In the genomic region with DNA sequence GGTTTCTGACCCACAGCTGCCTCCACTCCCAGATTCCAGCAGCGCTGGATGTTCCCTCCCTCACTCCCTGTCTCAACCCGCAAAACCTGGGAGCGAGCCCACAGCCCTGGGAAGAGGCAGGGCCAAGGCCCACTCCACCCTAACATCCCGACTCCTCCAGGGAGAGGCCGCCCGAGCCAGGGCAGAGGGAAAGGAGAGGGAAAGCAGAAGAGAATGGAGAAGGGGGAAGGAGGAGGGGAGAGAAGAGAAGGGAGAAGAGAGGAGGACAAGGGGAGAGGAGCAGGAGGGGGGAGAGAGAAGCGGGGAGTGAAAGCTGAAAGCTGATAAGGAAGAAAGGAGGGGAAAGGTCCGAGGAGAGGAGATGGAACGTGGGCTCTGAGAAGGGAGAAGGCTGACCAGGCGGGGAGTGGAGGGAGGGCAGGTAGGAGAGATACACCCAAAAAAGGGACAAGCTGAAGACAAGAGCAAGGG, we compare ENCODE assay signal across 8 cellular contexts.
DNase-seq lines count a peak whose midpoint lies in the region; ATAC-seq, FAIRE-seq and TF ChIP-seq lines count a peak whose summit lies in the region.

No MANE protein-coding gene starts in this region.

- H3K27me3 ChIP-seq in AG04450 (ENCODE audit: control insufficient read depth, insufficient read depth, low read length): no peaks in the 10 kb centered on the region
- no peaks in the 10 kb centered on the region for H3K27me3 ChIP-seq in Loucy (ENCODE audit: insufficient read depth, low read length, poor library complexity, severe bottlenecking)
- peaks cover 3 to 33% (median 27%) of the 10 kb centered on the region in 4 experiments for H3K27me3 ChIP-seq in H1 (replicated peaks in 1 of 4; ENCODE audit: control insufficient read depth in 3 of 4, extremely low read depth in 1 of 4, insufficient read depth in 3 of 4, low read length in 3 of 4)
- H3K27me3 ChIP-seq in muscle layer of duodenum (ENCODE audit: low read depth, low read length): no peaks in the 10 kb centered on the region

- no peak overlapping the region for H2BK5ac ChIP-seq in H1 (ENCODE audit: low read depth, low read length)

- H2BK12ac ChIP-seq in H1 (ENCODE audit: low read depth, low read length): no peak overlapping the region; the same call in 1 of the 2 replicates

- no peak overlapping the region for H2AK5ac ChIP-seq in H1 (ENCODE audit: low read depth, low read length)

- H3K36me3 ChIP-seq in Loucy (ENCODE audit: insufficient read depth, low read length) (no peaks in the 10 kb centered on the region), H1 (ENCODE audit: control insufficient read depth in 2 of 4, insufficient read depth in 4 of 4, low read length in 3 of 4) (no peaks in the 10 kb centered on the region), muscle layer of duodenum (ENCODE audit: control insufficient read depth in 1 of 2, insufficient read depth in 2 of 2, low read length in 2 of 2) (no peaks in the 10 kb centered on the region)

- peak overlapping the region; percentile 73 for H3K4me2 ChIP-seq in Loucy (ENCODE audit: low read depth, low read length, poor library complexity, severe bottlenecking)
- H3K4me2 ChIP-seq in H1 (ENCODE audit: insufficient read depth in 1 of 2, low read depth in 2 of 2, low read length in 2 of 2): peak overlapping the region; percentile 0 to 63; a peak in 3 of 4 replicates

- CTCF ChIA-PET in AG04450 (lab: Charles Lee): interaction anchor here (0.7 to 6.0 kb wide), 8 partner anchors 13 to 464 kb away, joined by 3 to 56 read pairs (median 4); partner anchors contain the start of gene EFNB1
- CTCF ChIA-PET in H1 (lab: Charles Lee; ENCODE audit: partially characterized antibody): interaction anchor here (0.7 to 3.1 kb wide), 10 partner anchors 13 to 469 kb away, joined by 3 to 16 read pairs (median 4); partner anchors contain the start of gene EFNB1

- TF ChIP-seq POLR2A in H1 (IDR thresholded peaks at IDR 0.05; ENCODE audit: control extremely low read depth in 1 of 2, low read depth in 2 of 2, low read length in 2 of 2): no peak

- no peak overlapping the region for H2BK15ac ChIP-seq in H1 (ENCODE audit: low read length)

- no peak for FAIRE-seq in H1 (lab: Jason Lieb, UNC)
- no peak for FAIRE-seq in RCC 7860 (lab: Jason Lieb, UNC)

- no peak overlapping the region for H3K23ac ChIP-seq in H1 (ENCODE audit: insufficient read length)

- no peaks in the 10 kb centered on the region for H3F3A ChIP-seq in Loucy (ENCODE audit: low read depth)

- no peaks in the 10 kb centered on the region for H3K9me2 ChIP-seq in Loucy (replicated peaks; ENCODE audit: low read depth, low read length)

- peak overlapping the region; percentile 32 for H3K18ac ChIP-seq in H1 (ENCODE audit: extremely low read depth, low read length)

- H3K23me2 ChIP-seq in H1 (ENCODE audit: low read depth, low read length): no peaks in the 10 kb centered on the region

- H3K79me2 ChIP-seq in Loucy (ENCODE audit: insufficient read depth, low read length): no peaks in the 10 kb centered on the region
- no peaks in the 10 kb centered on the region for H3K79me2 ChIP-seq in H1 (ENCODE audit: control insufficient read depth in 1 of 2, insufficient read depth in 2 of 2, low read length in 2 of 2)

- H3K9ac ChIP-seq in Loucy (ENCODE audit: low read depth, low read length, poor library complexity, severe bottlenecking) (peak overlapping the region; percentile 70), H1 (replicated peaks in 1 of 4; ENCODE audit: extremely low read depth in 1 of 4, low read depth in 3 of 4, low read length in 3 of 4) (no peak overlapping the region)

- peak overlapping the region; percentile 30 for H3K56ac ChIP-seq in H1 (replicated peaks; ENCODE audit: insufficient read length, low read depth, low read length)

- WGBS in H1 (ENCODE audit: extremely low coverage in 1 of 2, insufficient coverage in 1 of 2, insufficient read length in 1 of 2, insufficient replicate concordance in 2 of 2, low coverage in 1 of 2, low lambda C conversion rate in 2 of 2, missing lambda C conversion rate in 1 of 2), 2 experiments: 23% methylated on average over 4 of the region's 10 CpGs; no CpG with 5 or more reads in 1 of the 2 experiments

- H3K4ac ChIP-seq in H1 (replicated peaks; ENCODE audit: insufficient read length, low read depth, low read length): no peak overlapping the region

- H3K27ac ChIP-seq in AG04450 (ENCODE audit: low read depth, low read length): no peak overlapping the region
- no peak overlapping the region for H3K27ac ChIP-seq in H1 (ENCODE audit: low read depth, low read length)
- no peak overlapping the region for H3K27ac ChIP-seq in muscle layer of duodenum (ENCODE audit: low read length)

- no peak for DNase-seq in AG04450 (ENCODE audit: low read depth, low spot score)
- no peak for DNase-seq in H1 (ENCODE audit: low read depth in 1 of 2, low spot score in 2 of 2)
- DNase-seq in RCC 7860 (ENCODE audit: low spot score): no peak
- DNase-seq in NCI-H187 treated with DMSO at 0.1 percent for 48 hours (lab: John Stamatoyannopoulos, UW): no peak
- DNase-seq in H4 (ENCODE audit: low spot score): no peak

- H4K8ac ChIP-seq in H1 (ENCODE audit: extremely low read depth, insufficient read depth, low read length): no peak overlapping the region; the same call in 1 of the 2 replicates

- no peaks in the 10 kb centered on the region for H4K20me1 ChIP-seq in Loucy (ENCODE audit: insufficient read depth, low read length, poor library complexity, severe bottlenecking)
- H4K20me1 ChIP-seq in H1 (replicated peaks in 1 of 2; ENCODE audit: control insufficient read depth in 1 of 2, insufficient read depth in 2 of 2, low read length in 2 of 2): no peaks in the 10 kb centered on the region

- no peak overlapping the region for H3K14ac ChIP-seq in H1 (ENCODE audit: insufficient read length)

- ATAC-seq in GM18868 (IDR thresholded peaks at IDR 0.05; ENCODE audit: unreplicated experiment): no peak

- no peak overlapping the region for H4K91ac ChIP-seq in H1 (replicated peaks; ENCODE audit: insufficient read length, low read length)

- H2AFZ ChIP-seq in Loucy (ENCODE audit: low read length) (peak overlapping the region; percentile 78), H1 (ENCODE audit: low read length) (no peak overlapping the region)

- H3K4me3 ChIP-seq in AG04450 (ENCODE audit: low read depth, low read length) (peak overlapping the region; percentile 55), Loucy (ENCODE audit: low read length, poor library complexity, severe bottlenecking) (peak overlapping the region; percentile 70), H1 (ENCODE audit: extremely low read depth in 1 of 4, insufficient read depth in 2 of 4, low read depth in 3 of 4, low read length in 4 of 4) (peak overlapping the region in 3 of 4 experiments; percentile 29 to 60 (median 33); a peak in 4 of 8 replicates), muscle layer of duodenum (ENCODE audit: low read depth in 1 of 2, low read length in 2 of 2) (peak overlapping the region; percentile 39 to 59)

- TF ChIP-seq RAD21 in H1 (IDR thresholded peaks at IDR 0.05 in 1 of 2, conservative IDR thresholded peaks at IDR 0.05 in 1 of 2; ENCODE audit: low read depth in 2 of 2, low read length in 2 of 2): no peak

- no peak for TF ChIP-seq EP300 in H1 (IDR thresholded peaks at IDR 0.05; ENCODE audit: borderline replicate concordance in 1 of 2, low read depth in 2 of 2, low read length in 2 of 2)

- no peak overlapping the region for H2BK20ac ChIP-seq in H1 (ENCODE audit: low read length)

- H3K4me1 ChIP-seq in Loucy (ENCODE audit: insufficient read depth, low read length, poor library complexity, severe bottlenecking): peaks cover 3% of the 10 kb centered on the region
- peaks cover 0 to 13% (median 5%) of the 10 kb centered on the region in 4 experiments; a peak in 6 of 7 replicates for H3K4me1 ChIP-seq in H1 (replicated peaks in 1 of 4; ENCODE audit: control insufficient read depth in 3 of 4, insufficient read depth in 4 of 4, low read length in 3 of 4)
- peaks cover 0 to 22% of the 10 kb centered on the region in 2 donors for H3K4me1 ChIP-seq in muscle layer of duodenum (ENCODE audit: control insufficient read depth in 1 of 2, insufficient read depth in 2 of 2, low read length in 2 of 2)

- H3K9me3 ChIP-seq in AG04450 (ENCODE audit: control insufficient read depth, insufficient read depth, low read length): no peaks in the 10 kb centered on the region
- no peaks in the 10 kb centered on the region for H3K9me3 ChIP-seq in Loucy (ENCODE audit: insufficient read depth, low read depth, low read length)
- no peaks in the 10 kb centered on the region for H3K9me3 ChIP-seq in H1 (ENCODE audit: insufficient read depth in 2 of 2, low read depth in 1 of 2, low read length in 1 of 2)
- H3K9me3 ChIP-seq in muscle layer of duodenum (ENCODE audit: control insufficient read depth in 1 of 2, low read length in 2 of 2): no peaks in the 10 kb centered on the region

- H2BK120ac ChIP-seq in H1 (replicated peaks; ENCODE audit: low read depth, low read length): no peak overlapping the region

- H4K5ac ChIP-seq in H1 (ENCODE audit: insufficient read length, low read depth, low read length): no peak overlapping the region

- POLR2A ChIA-PET in AG04450 (lab: Yijun Ruan, JAX): interaction anchor here (0.5 kb wide), 1 partner anchor 1586 kb away, joined by 4 read pairs; no protein-coding TSS in a partner anchor
- POLR2A ChIA-PET in H1 (lab: Charles Lee; ENCODE audit: partially characterized antibody): interaction anchor here (1.0 kb wide), 1 partner anchor 20 kb away, joined by 3 read pairs; no protein-coding TSS in a partner anchor

- TF ChIP-seq CTCF in AG04450 (IDR thresholded peaks at IDR 0.05; ENCODE audit: low read depth, low read length): no peak
- no peak for TF ChIP-seq CTCF in Loucy (conservative IDR thresholded peaks at IDR 0.05; ENCODE audit: low read length)
- TF ChIP-seq CTCF in H1 (IDR thresholded peaks at IDR 0.05; ENCODE audit: control extremely low read depth in 1 of 3, insufficient read depth in 1 of 3, low read depth in 1 of 3, low read length in 3 of 3): no peak

- no peaks in the 10 kb centered on the region for H3K79me1 ChIP-seq in H1 (ENCODE audit: low read depth, low read length)

TF ChIP-seq in H1, 55 proteins besides CTCF, POLR2A, EP300 and RAD21 (continues in another document):
- TF ChIP-seq SIX5 (IDR thresholded peaks at IDR 0.05; ENCODE audit: low read depth, low read length) (no peak), EGR1 (IDR thresholded peaks at IDR 0.05; ENCODE audit: borderline replicate concordance, low read depth, low read length) (no peak), BCL11A (IDR thresholded peaks at IDR 0.05; ENCODE audit: low read depth in 2 of 2, low read length in 2 of 2) (no peak), GTF2F1 (IDR thresholded peaks at IDR 0.05; ENCODE audit: borderline replicate concordance, low read depth, low read length) (no peak), EZH2 (IDR thresholded peaks at IDR 0.05; ENCODE audit: low read depth, low read length, severe bottlenecking) (no peak), CBX5 (IDR thresholded peaks at IDR 0.05; ENCODE audit: low read depth, low read length) (no peak), TBP (IDR thresholded peaks at IDR 0.05; ENCODE audit: low read depth, low read length) (no peak)
